ENCODE assay signal across 12 cellular contexts in genomic region chr1:181398544-181398943, GRCh38.
DNase-seq lines count a peak whose midpoint lies in the region; ATAC-seq and TF ChIP-seq lines count a peak whose summit lies in the region.
"Had no signal": no experiment of that assay in that cellular context is flagged by ENCODE, and none has a peak within 500 bp of the region (broad histone marks: within the 10 kb centered on the region; RNA-seq: fewer than 3 reads in every experiment).

No MANE protein-coding gene starts in this region.

- H3K9me3 Mint-ChIP-seq in stimulated activated naive CD8-positive, alpha-beta T cell treated with anti-CD3 and anti-CD28 coated beads, Interleukin-15, amount 100 ng/mL, for 72 hours, result no peaks in the 10 kb centered on the region
- H3K9me3 Mint-ChIP-seq in CD14-positive monocyte (no peaks in the 10 kb centered on the region), osteocyte (ENCODE audit: unreplicated experiment) (no peaks in the 10 kb centered on the region)

- peak; percentile 54 for DNase-seq in stimulated activated CD4-positive, alpha-beta T cell treated with anti-CD3 and anti-CD28 coated beads, Interleukin-1b, Interleukin-23, amount 100 ng/mL, for 48 hours
- DNase-seq in stimulated activated CD4-positive, alpha-beta T cell treated with anti-CD3 and anti-CD28 coated beads, Interleukin-4, amount 100 ng/mL, for 24 hours, result no peak
- peak in 1 of 2 donors; percentile 63 for DNase-seq in stimulated activated naive CD8-positive, alpha-beta T cell treated with anti-CD3 and anti-CD28 coated beads, Interleukin-15, amount 100 ng/mL, for 72 hours
- no peak for DNase-seq in CD14-positive monocyte (ENCODE audit: low spot score)
- no peak for DNase-seq in osteocyte (ENCODE audit: extremely low spot score, unreplicated experiment)
- DNase-seq in left cardiac atrium, result no peak
- DNase-seq: Kasumi-1, right cardiac atrium had no signal

- no peak overlapping the region for H3K27ac Mint-ChIP-seq in stimulated activated naive CD8-positive, alpha-beta T cell treated with anti-CD3 and anti-CD28 coated beads, Interleukin-15, amount 100 ng/mL, for 72 hours
- H3K27ac Mint-ChIP-seq in CD14-positive monocyte (no peak overlapping the region), osteocyte (ENCODE audit: unreplicated experiment) (no peak overlapping the region)
- H3K27ac Mint-ChIP-seq: B cell had no signal

- ATAC-seq in GM21825 (IDR thresholded peaks at IDR 0.05; ENCODE audit: unreplicated experiment), result peak; percentile 66
- ATAC-seq in HG03442 (IDR thresholded peaks at IDR 0.05; ENCODE audit: unreplicated experiment), result peak; percentile 83
- peak; percentile 59 for ATAC-seq in stimulated activated naive CD8-positive, alpha-beta T cell treated with anti-CD3 and anti-CD28 coated beads, Interleukin-15, amount 100 ng/mL, for 72 hours
- no peak for ATAC-seq in left cardiac atrium
- ATAC-seq: left lobe of liver, right cardiac atrium had no signal

- intact Hi-C loops in CD14-positive monocyte (cut with micrococcal nuclease) (no loop called here), left cardiac atrium (cut with DNase I) (no loop called here)

- peak overlapping the region; percentile 70 to 73 for H3K4me3 Mint-ChIP-seq in stimulated activated naive CD8-positive, alpha-beta T cell treated with anti-CD3 and anti-CD28 coated beads, Interleukin-15, amount 100 ng/mL, for 72 hours
- H3K4me3 Mint-ChIP-seq in CD14-positive monocyte, result no peak overlapping the region
- no peak overlapping the region for H3K4me3 Mint-ChIP-seq in osteocyte (ENCODE audit: unreplicated experiment)
- H3K4me3 Mint-ChIP-seq: B cell had no signal

- peaks cover 22% of the 10 kb centered on the region for H3K4me1 Mint-ChIP-seq in stimulated activated naive CD8-positive, alpha-beta T cell treated with anti-CD3 and anti-CD28 coated beads, Interleukin-15, amount 100 ng/mL, for 72 hours
- no peaks in the 10 kb centered on the region for H3K4me1 Mint-ChIP-seq in CD14-positive monocyte
- no peaks in the 10 kb centered on the region for H3K4me1 Mint-ChIP-seq in osteocyte (ENCODE audit: unreplicated experiment)
- H3K4me1 Mint-ChIP-seq: B cell had no signal

- H3K27me3 Mint-ChIP-seq in stimulated activated naive CD8-positive, alpha-beta T cell treated with anti-CD3 and anti-CD28 coated beads, Interleukin-15, amount 100 ng/mL, for 72 hours, result no peaks in the 10 kb centered on the region
- H3K27me3 Mint-ChIP-seq in CD14-positive monocyte (ENCODE audit: low read depth in 3 of 3), result peaks cover 0 to 5% (median 0%) of the 10 kb centered on the region in 3 donors
- no peaks in the 10 kb centered on the region for H3K27me3 Mint-ChIP-seq in osteocyte (ENCODE audit: unreplicated experiment)

- TF ChIP-seq CTCF in CD14-positive monocyte (IDR thresholded peaks at IDR 0.05) (no peak), osteocyte (IDR thresholded peaks at IDR 0.05) (no peak)

- H3K36me3 Mint-ChIP-seq in CD14-positive monocyte (no peaks in the 10 kb centered on the region), osteocyte (ENCODE audit: unreplicated experiment) (no peaks in the 10 kb centered on the region)

Comparison
In these comparisons a context has a peak if more than half of its experiments do, and no peak if none do; other contexts are left out.
1. ATAC-seq: peak in GM21825 (single experiment), HG03442 (single experiment) and stimulated activated naive CD8-positive, alpha-beta T cell treated with anti-CD3 and anti-CD28 coated beads, Interleukin-15, amount 100 ng/mL, for 72 hours (single experiment); none in left cardiac atrium (0 of 2).
2. H3K4me3 Mint-ChIP-seq: peak in stimulated activated naive CD8-positive, alpha-beta T cell treated with anti-CD3 and anti-CD28 coated beads, Interleukin-15, amount 100 ng/mL, for 72 hours (2 of 2); none in CD14-positive monocyte (0 of 2) and osteocyte (single experiment).